In the genomic region with DNA sequence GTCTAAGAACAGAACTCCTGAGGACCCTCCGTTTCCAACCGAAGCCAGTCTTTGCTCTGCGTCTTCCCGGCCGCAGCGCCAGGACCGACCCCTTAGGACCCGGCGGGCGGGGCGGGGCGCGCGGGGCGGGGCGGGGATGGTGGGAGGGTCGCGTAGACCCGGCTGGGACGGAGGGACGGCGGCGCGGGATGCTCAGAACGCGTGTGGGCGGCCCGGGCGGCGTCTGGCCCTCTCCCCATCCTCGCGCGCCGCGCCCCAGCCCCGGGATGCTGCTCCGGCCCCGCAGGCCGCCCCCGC, we compare ENCODE assay signal across 13 cellular contexts. TPM values are rescaled to one million over a fixed set of nuclear protein-coding genes. Genes with fewer than 3 reads are reported as not detected.
A peak's percentile ranks its signal among the peaks of the same experiment; 100 is the strongest.
DNase-seq lines count a peak whose midpoint lies in the region; ATAC-seq, FAIRE-seq and TF ChIP-seq lines count a peak whose summit lies in the region.
"Had no signal": no experiment of that assay in that cellular context is flagged by ENCODE, and none has a peak within 500 bp of the region (broad histone marks: within the 10 kb centered on the region; RNA-seq: fewer than 3 reads in every experiment).

UTF1 (plus strand) TSS at position 195 of the 297 bp plus-strand sequence; CDS start at position 267, 72 bp downstream.

- TF ChIP-seq RAD21 in K562 (CRISPR knock-in tag; conservative IDR thresholded peaks at IDR 0.05 in 1 of 2, IDR thresholded peaks at IDR 0.05 in 1 of 2), result no peak

- ATAC-seq in Right ventricle myocardium superior (ENCODE audit: poor library complexity), result no peak
- ATAC-seq in K562, result no peak
- no peak for ATAC-seq in naive thymus-derived CD4-positive, alpha-beta T cell
- ATAC-seq in HG02981 (IDR thresholded peaks at IDR 0.05; ENCODE audit: unreplicated experiment), result no peak
- ATAC-seq: activated CD4-positive, CD25-positive, alpha-beta regulatory T cell treated with anti-CD3 and anti-CD28 coated beads, Interleukin-2, amount 50 U/mL, for 24 hours had no signal

- H3K9ac ChIP-seq in K562 (ENCODE audit: insufficient read depth in 1 of 2, low read depth in 2 of 2, low read length in 2 of 2) (peak within 1 kb of the TSS in 1 of 2 experiments; percentile 7; a peak in 1 of 4 replicates), colonic mucosa (ENCODE audit: low read depth in 2 of 2, low read length in 2 of 2) (no peak within 1 kb of the TSS)
- H3K9ac ChIP-seq: SK-N-SH had no signal

- H3K9me3 ChIP-seq in left ventricle myocardium inferior (replicated peaks) (no peaks in the 10 kb centered on the region), K562 (replicated peaks; ENCODE audit: control insufficient read depth, insufficient read depth, low read depth, low read length) (no peaks in the 10 kb centered on the region), colonic mucosa (no peaks in the 10 kb centered on the region)
- H3K9me3 ChIP-seq in naive thymus-derived CD4-positive, alpha-beta T cell (ENCODE audit: control insufficient read depth in 2 of 3, low read length in 3 of 3), result no peaks in the 10 kb centered on the region
- H3K9me3 ChIP-seq: SK-N-SH had no signal

- H3K36me3 ChIP-seq in left ventricle myocardium inferior (no peaks in the 10 kb centered on the region), K562 (ENCODE audit: control insufficient read depth, insufficient read depth, low read length) (no peaks in the 10 kb centered on the region), colonic mucosa (no peaks in the 10 kb centered on the region)
- no peaks in the 10 kb centered on the region for H3K36me3 ChIP-seq in naive thymus-derived CD4-positive, alpha-beta T cell (ENCODE audit: control insufficient read depth in 2 of 3, insufficient read depth in 3 of 3, low read length in 3 of 3)

- H4K20me1 ChIP-seq in K562 (replicated peaks; ENCODE audit: control insufficient read depth, insufficient read depth, low read length), result no peaks in the 10 kb centered on the region

- TF ChIP-seq POLR2A in K562 (conservative IDR thresholded peaks at IDR 0.05), result no peak

- H3K4me3 ChIP-seq in left ventricle myocardium inferior (peak within 1 kb of the TSS; percentile 36), K562 (0 out of 2 replicates have a peak within 1 kb of the TSS, but pooled peaks have one; percentile 8), colonic mucosa (no peak within 1 kb of the TSS)
- no peak within 1 kb of the TSS for H3K4me3 ChIP-seq in naive thymus-derived CD4-positive, alpha-beta T cell (ENCODE audit: low read length)

- H3K27ac Mint-ChIP-seq in naive thymus-derived CD4-positive, alpha-beta T cell, result peak within 1 kb of the TSS in 1 of 9 donors; percentile 52
- no peak within 1 kb of the TSS for H3K27ac Mint-ChIP-seq in chondrocyte (ENCODE audit: unreplicated experiment)

- POLR2A ChIA-PET in K562 (lab: Yijun Ruan, JAX), result no interaction called here
- POLR2A ChIA-PET in naive thymus-derived CD4-positive, alpha-beta T cell (lab: Charles Lee), result no interaction called here

- in situ Hi-C loops in K562 (cut with MboI), result no loop called here

- no peak within 1 kb of the TSS for H3K4me2 ChIP-seq in K562 (ENCODE audit: insufficient read depth, low read length)
- H3K4me2 ChIP-seq: SK-N-SH had no signal

- intact Hi-C loops in left ventricle myocardium inferior (cut with micrococcal nuclease) (no loop called here), Right ventricle myocardium superior (cut with DNase I) (no loop called here), K562 (cut with micrococcal nuclease) (no loop called here), colonic mucosa (cut with DNase I) (no loop called here)
- intact Hi-C loops in naive thymus-derived CD4-positive, alpha-beta T cell (cut with micrococcal nuclease), result loop anchor here in 1 of 2 donors (10.0 kb wide), 1 partner anchor 85 kb away; no protein-coding TSS in a partner anchor

- H3K4me1 ChIP-seq in left ventricle myocardium inferior (peaks cover 11% of the 10 kb centered on the region), K562 (replicated peaks in 1 of 2; ENCODE audit: control insufficient read depth in 2 of 2, insufficient read depth in 2 of 2, low read length in 2 of 2) (peaks cover 10 to 44% of the 10 kb centered on the region in 2 experiments), colonic mucosa (no peaks in the 10 kb centered on the region)
- no peaks in the 10 kb centered on the region for H3K4me1 ChIP-seq in naive thymus-derived CD4-positive, alpha-beta T cell (ENCODE audit: control insufficient read depth in 2 of 2, insufficient read depth in 2 of 2, low read length in 2 of 2)

- no peaks in the 10 kb centered on the region for H3K9me1 ChIP-seq in K562 (ENCODE audit: control insufficient read depth, insufficient read depth, low read length)

- H3K9me3 Mint-ChIP-seq in naive thymus-derived CD4-positive, alpha-beta T cell, result peaks cover 0 to 4% (median 0%) of the 10 kb centered on the region in 11 donors
- H3K9me3 Mint-ChIP-seq in chondrocyte (ENCODE audit: low read depth), result no peaks in the 10 kb centered on the region

- no peak within 1 kb of the TSS; the same call in 1 of the 2 replicates for H2AFZ ChIP-seq in K562 (ENCODE audit: low read depth, low read length)

- H3K27me3 ChIP-seq in left ventricle myocardium inferior (ENCODE audit: low read depth), result peaks cover 99% of the 10 kb centered on the region
- no peaks in the 10 kb centered on the region for H3K27me3 ChIP-seq in K562 (ENCODE audit: control insufficient read depth in 2 of 2, insufficient read depth in 2 of 2, low read length in 2 of 2)
- peaks cover 3 to 12% of the 10 kb centered on the region in 2 donors for H3K27me3 ChIP-seq in naive thymus-derived CD4-positive, alpha-beta T cell (ENCODE audit: control insufficient read depth in 2 of 2, insufficient read depth in 2 of 2, low read length in 2 of 2)
- H3K27me3 ChIP-seq in colonic mucosa, result peaks cover 38% of the 10 kb centered on the region

- no peak for FAIRE-seq in K562 (lab: Jason Lieb, UNC)
- FAIRE-seq: GM12891 had no signal

- H3K27me3 Mint-ChIP-seq in naive thymus-derived CD4-positive, alpha-beta T cell, result peaks cover 31 to 71% (median 53%) of the 10 kb centered on the region in 5 donors
- peaks cover 61% of the 10 kb centered on the region for H3K27me3 Mint-ChIP-seq in chondrocyte (ENCODE audit: low read depth)

- no peaks in the 10 kb centered on the region for H3K79me2 ChIP-seq in K562 (ENCODE audit: control insufficient read depth, insufficient read depth, low read length)

- WGBS in K562 (ENCODE audit: insufficient coverage, low coverage, missing lambda C conversion rate), result 76% methylated on average over 3 of the region's 40 CpGs

- H3K36me3 Mint-ChIP-seq in naive thymus-derived CD4-positive, alpha-beta T cell, result no peaks in the 10 kb centered on the region
- no peaks in the 10 kb centered on the region for H3K36me3 Mint-ChIP-seq in chondrocyte (ENCODE audit: low read depth)

- peak within 1 kb of the TSS in 9 of 10 donors; percentile 51 to 71 (median 59) for H3K4me3 Mint-ChIP-seq in naive thymus-derived CD4-positive, alpha-beta T cell
- no peak within 1 kb of the TSS for H3K4me3 Mint-ChIP-seq in chondrocyte (ENCODE audit: unreplicated experiment)

- CTCF ChIA-PET in K562 (lab: Yijun Ruan, JAX; ENCODE audit: low intra/inter-chr PET ratio), result no interaction called here
- CTCF ChIA-PET in naive thymus-derived CD4-positive, alpha-beta T cell (lab: Charles Lee), result no interaction called here

- DNase-seq in left ventricle myocardium inferior (no peak), Right ventricle myocardium superior (no peak), K562 (ENCODE audit: extremely low read depth in 1 of 4, low spot score in 3 of 4) (peak in 1 of 4 experiments; percentile 33), chondrocyte (ENCODE audit: low spot score) (no peak), Kasumi-1 (lab: John Stamatoyannopoulos, UW) (no peak), colonic mucosa (no peak)
- peak in 1 of 9 donors; percentile 6 for DNase-seq in naive thymus-derived CD4-positive, alpha-beta T cell
- DNase-seq: SK-N-SH had no signal

- BruUV-seq in K562 (replicated peaks; lab: Mats Ljungman, UMichigan), result no TSS peak

- TF ChIP-seq CTCF in left ventricle myocardium inferior (IDR thresholded peaks at IDR 0.05; ENCODE audit: borderline replicate concordance) (no peak), K562 (IDR thresholded peaks at IDR 0.05 in 2 of 3, conservative IDR thresholded peaks at IDR 0.05 in 1 of 3; ENCODE audit: insufficient read depth in 2 of 3, low read depth in 1 of 3, low read length in 3 of 3) (no peak), chondrocyte (IDR thresholded peaks at IDR 0.05) (no peak), colonic mucosa (IDR thresholded peaks at IDR 0.05) (no peak)

- TF ChIP-seq EP300 in K562 (IDR thresholded peaks at IDR 0.05; ENCODE audit: low read length), result no peak

- H3K27ac ChIP-seq in left ventricle myocardium inferior (replicated peaks), result no peak within 1 kb of the TSS
- H3K27ac ChIP-seq in K562 (ENCODE audit: extremely low read depth, low read depth, low read length), result no peak within 1 kb of the TSS
- H3K27ac ChIP-seq in naive thymus-derived CD4-positive, alpha-beta T cell (ENCODE audit: low read depth, low read length), result no peak within 1 kb of the TSS
- no peak within 1 kb of the TSS for H3K27ac ChIP-seq in colonic mucosa

- H3K4me1 Mint-ChIP-seq in naive thymus-derived CD4-positive, alpha-beta T cell, result peaks cover 0 to 20% (median 8%) of the 10 kb centered on the region in 7 donors
- peaks cover 15% of the 10 kb centered on the region for H3K4me1 Mint-ChIP-seq in chondrocyte (ENCODE audit: low read depth)

RNA-seq across cellular contexts. Expression of gene UTF1, which starts in this region (rescaled TPM):
- not detected for total RNA-seq in left ventricle myocardium inferior
- total RNA-seq in Right ventricle myocardium superior, result not detected
- total RNA-seq in K562 (2011; cell fraction: chromatin; rRNA removed; ENCODE audit: low replicate concordance), result not detected in 2 replicates
- not detected in 2 replicates for total RNA-seq in K562 (2011; cell fraction: nucleolus; rRNA removed)
- not detected in 2 replicates for total RNA-seq in K562 (2011; cell fraction: nucleoplasm; rRNA removed)
- total RNA-seq in K562 (2014; rRNA removed), result not detected in 2 replicates
- not detected in 2 replicates for total RNA-seq in K562 (2014; rRNA removed; fragmentation: Illumina TruSeq; extraction: Trizol)
- not detected in 2 replicates for total RNA-seq in K562 (2015; rRNA removed; fragmentation: Illumina TruSeq; extraction: Trizol)
- total RNA-seq in K562 (2021), result 0.16 and 0.35 TPM in 2 replicates
- not detected in 2 replicates for polyA plus RNA-seq in K562 (2011; rRNA removed)
- polyA plus RNA-seq in K562 (2011; cell fraction: cytosol; rRNA removed), result 0.12 TPM in 1 of 2 replicates, not detected in the other
- polyA plus RNA-seq in K562 (2011; cell fraction: nucleus; rRNA removed), result 0.14 TPM in 1 of 2 replicates, not detected in the other
- 0.09 and 0.28 TPM in 2 replicates for polyA plus RNA-seq in K562 (2012)
- not detected in 2 replicates for polyA plus RNA-seq in K562 (2014; fragmentation: Illumina TruSeq; extraction: Trizol)
- not detected for polyA plus RNA-seq in K562 (2014; fragmentation: Nextera tagmentation; extraction: Ambion mirVana)
- polyA plus RNA-seq in K562 (2014; rRNA removed), result 0.46 TPM in 1 of 2 replicates, not detected in the other
- polyA minus RNA-seq in K562 (2011; rRNA and poly(A)+ RNA removed), result not detected in 2 replicates
- polyA minus RNA-seq in K562 (2011; cell fraction: cytosol; rRNA and poly(A)+ RNA removed), result not detected in 2 replicates
- not detected in 2 replicates for polyA minus RNA-seq in K562 (2011; cell fraction: nucleus; rRNA and poly(A)+ RNA removed)
- under 1 TPM in 1 of 5 experiments, not detected in 4; 0.56 TPM for total RNA-seq in naive thymus-derived CD4-positive, alpha-beta T cell
- polyA plus RNA-seq in naive thymus-derived CD4-positive, alpha-beta T cell, result not detected
- total RNA-seq in chondrocyte, result not detected in 3 replicates
- not detected for total RNA-seq in colonic mucosa
- total RNA-seq: cardiac septum had no signal
- polyA plus RNA-seq: esophagus, SK-N-SH had no signal

Comparison
In these comparisons a context has a peak if more than half of its experiments do, and no peak if none do; other contexts are left out.
1. H3K4me3 ChIP-seq: peak in left ventricle myocardium inferior (single experiment) and K562 (single experiment); none in naive thymus-derived CD4-positive, alpha-beta T cell (single experiment) and colonic mucosa (single experiment).